In genomic region chr6:8100159-8100854, GRCh38 we compare ENCODE assay signal across 13 cellular contexts. TPM values are rescaled to one million over a fixed set of nuclear protein-coding genes. Genes with fewer than 3 reads are reported as not detected.
A peak's percentile ranks its signal among the peaks of the same experiment; 100 is the strongest.
DNase-seq lines count a peak whose midpoint lies in the region; ATAC-seq and TF ChIP-seq lines count a peak whose summit lies in the region.
"Had no signal": no experiment of that assay in that cellular context is flagged by ENCODE, and none has a peak within 500 bp of the region (broad histone marks: within the 10 kb centered on the region; RNA-seq: fewer than 3 reads in every experiment).

No MANE protein-coding gene starts in this region.

- H3K18ac ChIP-seq in mesenchymal stem cell (ENCODE audit: low read depth in 1 of 2, low read length in 2 of 2): no peak overlapping the region

- H2AFZ ChIP-seq in DND-41 (ENCODE audit: low read depth, low read length) (no peak overlapping the region), KMS-11 (ENCODE audit: low read depth) (no peak overlapping the region), mesenchymal stem cell (ENCODE audit: low read depth, low read length) (no peak overlapping the region)

- CTCF ChIA-PET in activated CD4-positive, alpha-beta memory T cell treated with anti-CD3 and anti-CD28 coated beads, Interleukin-2, amount 10 ng/mL, durations not matched to agents 7 days and 5 days (lab: Charles Lee): interaction anchor here (1.0 kb wide), 1 partner anchor 41 kb away, joined by 4 read pairs; no protein-coding TSS in a partner anchor

- H3K9me3 Mint-ChIP-seq in activated CD4-positive, alpha-beta memory T cell treated with anti-CD3 and anti-CD28 coated beads, Interleukin-2, amount 10 ng/mL, durations not matched to agents 7 days and 5 days: no peaks in the 10 kb centered on the region

- no peak overlapping the region for H4K91ac ChIP-seq in mesenchymal stem cell (ENCODE audit: low read length)

- H3K27ac ChIP-seq in DND-41 (ENCODE audit: low read length) (0 out of 2 replicates have a peak overlapping the region, but pooled peaks have one; percentile 22), KMS-11 (no peak overlapping the region), mesenchymal stem cell (ENCODE audit: low read length, poor library complexity, severe bottlenecking) (no peak overlapping the region), substantia nigra (ENCODE audit: low read depth, low read length, poor library complexity, severe bottlenecking) (no peak overlapping the region), vagina (no peak overlapping the region)
- H3K27ac ChIP-seq: heart right ventricle had no signal

- H3K9ac ChIP-seq in DND-41 (ENCODE audit: low read depth, low read length) (no peak overlapping the region; the same call in 1 of the 2 replicates), KMS-11 (no peak overlapping the region), mesenchymal stem cell (ENCODE audit: low read length) (no peak overlapping the region)

- intact Hi-C loops in vagina (cut with DNase I): no loop called here

- TF ChIP-seq CTCF in DND-41 (IDR thresholded peaks at IDR 0.05; ENCODE audit: borderline replicate concordance, extremely low read depth, low read length, poor library complexity, severe bottlenecking) (no peak), KMS-11 (conservative IDR thresholded peaks at IDR 0.05; ENCODE audit: low read depth, low read length) (no peak), vagina (IDR thresholded peaks at IDR 0.05) (no peak)

- H3K36me3 Mint-ChIP-seq in activated CD4-positive, alpha-beta memory T cell treated with anti-CD3 and anti-CD28 coated beads, Interleukin-2, amount 10 ng/mL, durations not matched to agents 7 days and 5 days (ENCODE audit: low read depth): peaks cover 21% of the 10 kb centered on the region

- POLR2A ChIA-PET in activated CD4-positive, alpha-beta memory T cell treated with anti-CD3 and anti-CD28 coated beads, Interleukin-2, amount 10 ng/mL, durations not matched to agents 7 days and 5 days (lab: Charles Lee): interaction anchor here (2.8 to 3.9 kb wide), 2 partner anchors 15 to 35 kb away, joined by 15 to 72 read pairs; partner anchors contain the start of gene BLOC1S5

- peak overlapping the region in 1 of 2 experiments; percentile 45; a peak in 1 of 4 replicates for H3K4me3 ChIP-seq in DND-41 (ENCODE audit: low read depth in 1 of 2, low read length in 2 of 2)
- H3K4me3 ChIP-seq in KMS-11 (IDR thresholded peaks at IDR 0.05; ENCODE audit: insufficient read depth, low read depth, low read length): no peak overlapping the region
- H3K4me3 ChIP-seq in mesenchymal stem cell (ENCODE audit: insufficient read depth in 1 of 2, low read depth in 1 of 2, low read length in 2 of 2): no peak overlapping the region
- H3K4me3 ChIP-seq in vagina: no peak overlapping the region

- H3K79me2 ChIP-seq in DND-41 (ENCODE audit: insufficient read depth, low read length): peaks cover 47% of the 10 kb centered on the region
- peaks cover 41% of the 10 kb centered on the region; the same call in 1 of the 2 replicates for H3K79me2 ChIP-seq in KMS-11 (ENCODE audit: insufficient read depth, low read depth)

- peak overlapping the region; percentile 43 for H3K4me3 Mint-ChIP-seq in activated CD4-positive, alpha-beta memory T cell treated with anti-CD3 and anti-CD28 coated beads, Interleukin-2, amount 10 ng/mL, durations not matched to agents 7 days and 5 days

- H4K20me1 ChIP-seq in DND-41 (ENCODE audit: insufficient read depth, low read length): no peaks in the 10 kb centered on the region
- no peaks in the 10 kb centered on the region for H4K20me1 ChIP-seq in KMS-11 (ENCODE audit: insufficient read depth)

- H3K4me1 Mint-ChIP-seq in activated CD4-positive, alpha-beta memory T cell treated with anti-CD3 and anti-CD28 coated beads, Interleukin-2, amount 10 ng/mL, durations not matched to agents 7 days and 5 days: peaks cover 39% of the 10 kb centered on the region

- no peak overlapping the region for H2BK120ac ChIP-seq in mesenchymal stem cell (ENCODE audit: low read depth, low read length)

- H3K4me2 ChIP-seq in DND-41 (ENCODE audit: insufficient read depth, low read length): peak overlapping the region; percentile 67; the same call in 1 of the 2 replicates
- peak overlapping the region; percentile 55; the same call in 1 of the 2 replicates for H3K4me2 ChIP-seq in KMS-11
- H3K4me2 ChIP-seq in mesenchymal stem cell (ENCODE audit: low read length, poor library complexity, severe bottlenecking): peak overlapping the region; percentile 32

- no peak overlapping the region for H3K23ac ChIP-seq in mesenchymal stem cell (ENCODE audit: low read length in 2 of 2)

- DNase-seq in DND-41: no peak
- no peak for DNase-seq in activated CD4-positive, alpha-beta memory T cell treated with anti-CD3 and anti-CD28 coated beads, Interleukin-2, amount 10 ng/mL, durations not matched to agents 7 days and 5 days
- DNase-seq in mesenchymal stem cell: no peak
- no peak for DNase-seq in substantia nigra (lab: John Stamatoyannopoulos, UW)
- no peak for DNase-seq in vagina (ENCODE audit: extremely low spot score in 2 of 2)
- DNase-seq: activated CD4-positive, CD25-positive, alpha-beta regulatory T cell treated with anti-CD3 and anti-CD28 coated beads, Interleukin-2, amount 50 U/mL, for 72 hours; amygdala; heart right ventricle; NCI-H2107; retina; RPMI8226 had no signal

- no peak for TF ChIP-seq POLR2A in vagina (IDR thresholded peaks at IDR 0.05)

- H3K27me3 ChIP-seq in DND-41 (ENCODE audit: insufficient read depth, low read length, poor library complexity) (no peaks in the 10 kb centered on the region), KMS-11 (ENCODE audit: insufficient read depth, low read depth) (no peaks in the 10 kb centered on the region), mesenchymal stem cell (ENCODE audit: control insufficient read depth in 1 of 2, insufficient read depth in 1 of 2, low read length in 2 of 2) (no peaks in the 10 kb centered on the region), vagina (no peaks in the 10 kb centered on the region)

- H3K14ac ChIP-seq in mesenchymal stem cell (ENCODE audit: low read length in 2 of 2): no peak overlapping the region

- H2BK5ac ChIP-seq in mesenchymal stem cell (ENCODE audit: low read depth, low read length, poor library complexity, severe bottlenecking): no peak overlapping the region

- no peak overlapping the region for H2AK5ac ChIP-seq in mesenchymal stem cell (ENCODE audit: low read length, severe bottlenecking)

- peaks cover 3% of the 10 kb centered on the region for H3K27me3 Mint-ChIP-seq in activated CD4-positive, alpha-beta memory T cell treated with anti-CD3 and anti-CD28 coated beads, Interleukin-2, amount 10 ng/mL, durations not matched to agents 7 days and 5 days

- peaks cover 24% of the 10 kb centered on the region for H3K4me1 ChIP-seq in DND-41 (ENCODE audit: insufficient read depth, low read length)
- peaks cover 18% of the 10 kb centered on the region for H3K4me1 ChIP-seq in KMS-11 (ENCODE audit: low read depth, poor library complexity, severe bottlenecking)
- H3K4me1 ChIP-seq in mesenchymal stem cell (ENCODE audit: control insufficient read depth, insufficient read depth, low read depth, low read length): peaks cover 6% of the 10 kb centered on the region
- peaks cover 14% of the 10 kb centered on the region for H3K4me1 ChIP-seq in vagina

- no peak overlapping the region for H3K4ac ChIP-seq in mesenchymal stem cell (ENCODE audit: low read depth in 1 of 2, low read length in 2 of 2)

- H3K36me3 ChIP-seq in DND-41 (ENCODE audit: insufficient read depth, low read length) (peaks cover 16% of the 10 kb centered on the region), KMS-11 (ENCODE audit: insufficient read depth) (peaks cover 14% of the 10 kb centered on the region; the same call in 1 of the 2 replicates), mesenchymal stem cell (ENCODE audit: control insufficient read depth in 1 of 2, insufficient read depth in 2 of 2, low read depth in 1 of 2, low read length in 2 of 2) (peaks cover 5 to 18% of the 10 kb centered on the region in 2 experiments), vagina (peaks cover 0 to 19% of the 10 kb centered on the region in 2 donors)

- H2BK15ac ChIP-seq in mesenchymal stem cell (ENCODE audit: low read depth, poor library complexity, severe bottlenecking): no peak overlapping the region

- no peak for ATAC-seq in DND-41 (ENCODE audit: insufficient read depth, low read depth)
- no peak for ATAC-seq in HG03457 (IDR thresholded peaks at IDR 0.05; ENCODE audit: unreplicated experiment)
- ATAC-seq: heart right ventricle had no signal

- H2BK12ac ChIP-seq in mesenchymal stem cell (ENCODE audit: low read length in 2 of 2): no peak overlapping the region

- 97% methylated on average over 8 of the region's 8 CpGs for WGBS in mesenchymal stem cell

- H3K27ac Mint-ChIP-seq in activated CD4-positive, alpha-beta memory T cell treated with anti-CD3 and anti-CD28 coated beads, Interleukin-2, amount 10 ng/mL, durations not matched to agents 7 days and 5 days: peak overlapping the region; percentile 51

- no peak overlapping the region for H4K8ac ChIP-seq in mesenchymal stem cell (ENCODE audit: low read length)

- H3K9me3 ChIP-seq in DND-41 (ENCODE audit: insufficient read depth, low read length, severe bottlenecking): no peaks in the 10 kb centered on the region
- no peaks in the 10 kb centered on the region for H3K9me3 ChIP-seq in mesenchymal stem cell (ENCODE audit: control insufficient read depth, low read length)
- H3K9me3 ChIP-seq in vagina: no peaks in the 10 kb centered on the region
- H3K9me3 ChIP-seq: heart right ventricle had no signal

- peaks cover 12% of the 10 kb centered on the region for H3K79me1 ChIP-seq in mesenchymal stem cell (replicated peaks; ENCODE audit: low read length, poor library complexity, severe bottlenecking)

RNA-seq across cellular contexts. Expression of gene EEF1E1, which starts 2.0 kb away (rescaled TPM):
- 10 to 100 TPM; 29.8 to 30.0 TPM for total RNA-seq in activated CD4-positive, alpha-beta memory T cell treated with anti-CD3 and anti-CD28 coated beads, Interleukin-2, amount 10 ng/mL, durations not matched to agents 7 days and 5 days
- polyA plus RNA-seq in mesenchymal stem cell (2013, experiment 1 of 2): 35.3 TPM
- polyA plus RNA-seq in mesenchymal stem cell (2013, experiment 2 of 2): 41.3 TPM
- 53.0 TPM for total RNA-seq in vagina

RNA-seq across cellular contexts. Expression of gene BLOC1S5, which starts 36.1 kb away (rescaled TPM):
- total RNA-seq in activated CD4-positive, alpha-beta memory T cell treated with anti-CD3 and anti-CD28 coated beads, Interleukin-2, amount 10 ng/mL, durations not matched to agents 7 days and 5 days: 10 to 100 TPM; 22.8 to 23.4 TPM
- 8.1 TPM for polyA plus RNA-seq in mesenchymal stem cell (2013, experiment 1 of 2)
- polyA plus RNA-seq in mesenchymal stem cell (2013, experiment 2 of 2): 8.3 TPM
- 9.6 TPM for total RNA-seq in vagina
